ENCODE assay signal across 14 cellular contexts in genomic region chr16:89822188-89823086, GRCh38. TPM values are rescaled to one million over a fixed set of nuclear protein-coding genes. Genes with fewer than 3 reads are reported as not detected.
DNase-seq lines count a peak whose midpoint lies in the region; ATAC-seq and TF ChIP-seq lines count a peak whose summit lies in the region.
"Had no signal": no experiment of that assay in that cellular context is flagged by ENCODE, and none has a peak within 500 bp of the region (broad histone marks: within the 10 kb centered on the region; RNA-seq: fewer than 3 reads in every experiment).

No MANE protein-coding gene starts in this region.

- H3K27ac ChIP-seq in endodermal cell (ENCODE audit: low read depth, low read length): peak overlapping the region; percentile 44
- H3K27ac ChIP-seq: dorsolateral prefrontal cortex had no signal

- TF ChIP-seq CTCF in endodermal cell (conservative IDR thresholded peaks at IDR 0.05): no peak
- TF ChIP-seq CTCF in progenitor cell of endocrine pancreas (IDR thresholded peaks at IDR 0.05; ENCODE audit: unreplicated experiment): no peak

- H3K27me3 ChIP-seq in endodermal cell (ENCODE audit: control insufficient read depth, insufficient read depth, low read length, poor library complexity, severe bottlenecking): no peaks in the 10 kb centered on the region
- H3K27me3 ChIP-seq: dorsolateral prefrontal cortex had no signal

- H3K36me3 ChIP-seq in endodermal cell (ENCODE audit: control insufficient read depth, insufficient read depth, low read length): no peaks in the 10 kb centered on the region

- H3K27ac Mint-ChIP-seq in endodermal cell (peak overlapping the region; percentile 86), progenitor cell of endocrine pancreas (peak overlapping the region; percentile 97)

- H3K4me3 ChIP-seq in endodermal cell (ENCODE audit: low read length): no peak overlapping the region
- H3K4me3 ChIP-seq: dorsolateral prefrontal cortex had no signal

- DNase-seq in DMS79 treated with DMSO at 0.1 percent for 48 hours (lab: John Stamatoyannopoulos, UW) (peak; percentile 40), DMS79 (lab: John Stamatoyannopoulos, UW) (no peak), NCI-H748 (lab: John Stamatoyannopoulos, UW; ENCODE audit: unreplicated experiment) (peak; percentile 49), endodermal cell (no peak), progenitor cell of endocrine pancreas (ENCODE audit: low spot score, unreplicated experiment) (no peak), cerebellar nuclear complex (lab: John Stamatoyannopoulos, UW) (no peak), kidney glomerular epithelial cell (lab: John Stamatoyannopoulos, UW) (no peak)
- DNase-seq: amniotic stem cell; dorsolateral prefrontal cortex; foreskin melanocyte; occipital lobe; stimulated activated CD4-positive, alpha-beta T cell treated with anti-CD3 and anti-CD28 coated beads, Interleukin-12 subunit alpha, Interleukin-12 subunit beta, amount 100 ng/mL, for 4 hours had no signal

- peaks cover 22% of the 10 kb centered on the region for H3K4me1 Mint-ChIP-seq in endodermal cell
- peaks cover 24% of the 10 kb centered on the region for H3K4me1 Mint-ChIP-seq in progenitor cell of endocrine pancreas (ENCODE audit: low read depth)

- H3K9ac ChIP-seq in endodermal cell (ENCODE audit: extremely low read depth, low read length, poor library complexity, severe bottlenecking): no peak overlapping the region

- H3K4me1 ChIP-seq in endodermal cell (ENCODE audit: control insufficient read depth, insufficient read depth, low read length): peaks cover 12% of the 10 kb centered on the region

- 94 to 96% methylated on average over 9 to 19 of the region's 19 CpGs for WGBS in endodermal cell (ENCODE audit: insufficient coverage in 1 of 2, insufficient read length in 1 of 2), 2 experiments

- H3K9me3 ChIP-seq in endodermal cell (ENCODE audit: control insufficient read depth, low read length): no peaks in the 10 kb centered on the region

- H3K36me3 Mint-ChIP-seq in endodermal cell (ENCODE audit: low read depth) (peaks cover 7% of the 10 kb centered on the region), progenitor cell of endocrine pancreas (ENCODE audit: insufficient read depth) (peaks cover 6% of the 10 kb centered on the region)
- H3K36me3 Mint-ChIP-seq: IgD-negative memory B cell had no signal

- H3K4me3 Mint-ChIP-seq in endodermal cell (no peak overlapping the region), progenitor cell of endocrine pancreas (ENCODE audit: low read depth) (no peak overlapping the region)

- peaks cover under 1% of the 10 kb centered on the region for H3K27me3 Mint-ChIP-seq in endodermal cell (ENCODE audit: insufficient read depth)
- H3K27me3 Mint-ChIP-seq in progenitor cell of endocrine pancreas: no peaks in the 10 kb centered on the region
- H3K27me3 Mint-ChIP-seq: IgD-negative memory B cell had no signal

- H3K9me3 Mint-ChIP-seq in endodermal cell (peaks cover 8% of the 10 kb centered on the region), progenitor cell of endocrine pancreas (ENCODE audit: low read depth) (no peaks in the 10 kb centered on the region)
- H3K9me3 Mint-ChIP-seq: IgD-negative memory B cell had no signal

- ATAC-seq in GM21423 (IDR thresholded peaks at IDR 0.05; ENCODE audit: unreplicated experiment): no peak

RNA-seq across cellular contexts. Expression of gene SPIRE2, which starts 5.8 kb away (rescaled TPM):
- 10 to 100 TPM; 12.8 to 12.9 TPM for total RNA-seq in endodermal cell
- polyA plus RNA-seq in endodermal cell (2013, experiment 1 of 2): 10.5 TPM
- polyA plus RNA-seq in endodermal cell (2013, experiment 2 of 2): 7.9 TPM
- total RNA-seq in progenitor cell of endocrine pancreas: 24.2 TPM in 2 replicates

RNA-seq across cellular contexts. Expression of gene FANCA, which starts 6.0 kb away (rescaled TPM):
- total RNA-seq in endodermal cell (100 to 1,000 TPM; 131 to 165 TPM), progenitor cell of endocrine pancreas (74.5 and 81.6 TPM in 2 replicates)
- polyA plus RNA-seq in endodermal cell (2013, experiment 1 of 2): 79.8 TPM
- 71.3 TPM for polyA plus RNA-seq in endodermal cell (2013, experiment 2 of 2)

RNA-seq across cellular contexts. Expression of gene TCF25, which starts 51.0 kb away (rescaled TPM):
- total RNA-seq in endodermal cell (100 to 1,000 TPM; 172 to 176 TPM), progenitor cell of endocrine pancreas (177 and 199 TPM in 2 replicates)
- polyA plus RNA-seq in endodermal cell (2013, experiment 1 of 2): 131 TPM
- polyA plus RNA-seq in endodermal cell (2013, experiment 2 of 2): 130 TPM

Comparison
In these comparisons a context has a peak if more than half of its experiments do, and no peak if none do; other contexts are left out.
1. DNase-seq: peak in DMS79 treated with DMSO at 0.1 percent for 48 hours (single experiment) and NCI-H748 (single experiment); none in DMS79 (single experiment), endodermal cell (single experiment), progenitor cell of endocrine pancreas (single experiment), cerebellar nuclear complex (0 of 2) and kidney glomerular epithelial cell (single experiment).